Comparison of ENCODE assay signal across 1 cellular context in the genomic region with DNA sequence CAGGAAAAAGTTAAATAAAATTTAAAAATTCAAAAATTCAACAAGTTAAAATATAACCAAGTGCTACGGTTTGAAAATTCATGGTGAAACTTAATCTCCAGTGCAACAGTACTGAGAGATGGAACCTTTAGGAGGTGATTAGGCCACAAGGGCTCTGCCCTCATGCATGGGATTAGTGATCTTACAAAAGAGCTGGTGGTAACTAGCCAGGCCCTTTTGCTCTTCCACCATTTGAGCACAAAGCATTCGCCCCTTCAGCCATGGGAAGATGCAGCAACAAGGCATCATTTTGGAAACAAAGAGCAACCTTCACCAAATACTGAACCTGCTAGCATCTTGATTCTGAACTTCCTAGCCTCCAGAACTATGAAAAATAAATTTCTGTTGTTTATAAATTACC.
TF ChIP-seq lines count a peak whose summit lies in the region.

No MANE protein-coding gene starts in this region.

TF ChIP-seq in GM23338, 12 proteins besides CTCF, POLR2A, EP300 and RAD21 (continued from another document):
- TF ChIP-seq, protein P1, sequence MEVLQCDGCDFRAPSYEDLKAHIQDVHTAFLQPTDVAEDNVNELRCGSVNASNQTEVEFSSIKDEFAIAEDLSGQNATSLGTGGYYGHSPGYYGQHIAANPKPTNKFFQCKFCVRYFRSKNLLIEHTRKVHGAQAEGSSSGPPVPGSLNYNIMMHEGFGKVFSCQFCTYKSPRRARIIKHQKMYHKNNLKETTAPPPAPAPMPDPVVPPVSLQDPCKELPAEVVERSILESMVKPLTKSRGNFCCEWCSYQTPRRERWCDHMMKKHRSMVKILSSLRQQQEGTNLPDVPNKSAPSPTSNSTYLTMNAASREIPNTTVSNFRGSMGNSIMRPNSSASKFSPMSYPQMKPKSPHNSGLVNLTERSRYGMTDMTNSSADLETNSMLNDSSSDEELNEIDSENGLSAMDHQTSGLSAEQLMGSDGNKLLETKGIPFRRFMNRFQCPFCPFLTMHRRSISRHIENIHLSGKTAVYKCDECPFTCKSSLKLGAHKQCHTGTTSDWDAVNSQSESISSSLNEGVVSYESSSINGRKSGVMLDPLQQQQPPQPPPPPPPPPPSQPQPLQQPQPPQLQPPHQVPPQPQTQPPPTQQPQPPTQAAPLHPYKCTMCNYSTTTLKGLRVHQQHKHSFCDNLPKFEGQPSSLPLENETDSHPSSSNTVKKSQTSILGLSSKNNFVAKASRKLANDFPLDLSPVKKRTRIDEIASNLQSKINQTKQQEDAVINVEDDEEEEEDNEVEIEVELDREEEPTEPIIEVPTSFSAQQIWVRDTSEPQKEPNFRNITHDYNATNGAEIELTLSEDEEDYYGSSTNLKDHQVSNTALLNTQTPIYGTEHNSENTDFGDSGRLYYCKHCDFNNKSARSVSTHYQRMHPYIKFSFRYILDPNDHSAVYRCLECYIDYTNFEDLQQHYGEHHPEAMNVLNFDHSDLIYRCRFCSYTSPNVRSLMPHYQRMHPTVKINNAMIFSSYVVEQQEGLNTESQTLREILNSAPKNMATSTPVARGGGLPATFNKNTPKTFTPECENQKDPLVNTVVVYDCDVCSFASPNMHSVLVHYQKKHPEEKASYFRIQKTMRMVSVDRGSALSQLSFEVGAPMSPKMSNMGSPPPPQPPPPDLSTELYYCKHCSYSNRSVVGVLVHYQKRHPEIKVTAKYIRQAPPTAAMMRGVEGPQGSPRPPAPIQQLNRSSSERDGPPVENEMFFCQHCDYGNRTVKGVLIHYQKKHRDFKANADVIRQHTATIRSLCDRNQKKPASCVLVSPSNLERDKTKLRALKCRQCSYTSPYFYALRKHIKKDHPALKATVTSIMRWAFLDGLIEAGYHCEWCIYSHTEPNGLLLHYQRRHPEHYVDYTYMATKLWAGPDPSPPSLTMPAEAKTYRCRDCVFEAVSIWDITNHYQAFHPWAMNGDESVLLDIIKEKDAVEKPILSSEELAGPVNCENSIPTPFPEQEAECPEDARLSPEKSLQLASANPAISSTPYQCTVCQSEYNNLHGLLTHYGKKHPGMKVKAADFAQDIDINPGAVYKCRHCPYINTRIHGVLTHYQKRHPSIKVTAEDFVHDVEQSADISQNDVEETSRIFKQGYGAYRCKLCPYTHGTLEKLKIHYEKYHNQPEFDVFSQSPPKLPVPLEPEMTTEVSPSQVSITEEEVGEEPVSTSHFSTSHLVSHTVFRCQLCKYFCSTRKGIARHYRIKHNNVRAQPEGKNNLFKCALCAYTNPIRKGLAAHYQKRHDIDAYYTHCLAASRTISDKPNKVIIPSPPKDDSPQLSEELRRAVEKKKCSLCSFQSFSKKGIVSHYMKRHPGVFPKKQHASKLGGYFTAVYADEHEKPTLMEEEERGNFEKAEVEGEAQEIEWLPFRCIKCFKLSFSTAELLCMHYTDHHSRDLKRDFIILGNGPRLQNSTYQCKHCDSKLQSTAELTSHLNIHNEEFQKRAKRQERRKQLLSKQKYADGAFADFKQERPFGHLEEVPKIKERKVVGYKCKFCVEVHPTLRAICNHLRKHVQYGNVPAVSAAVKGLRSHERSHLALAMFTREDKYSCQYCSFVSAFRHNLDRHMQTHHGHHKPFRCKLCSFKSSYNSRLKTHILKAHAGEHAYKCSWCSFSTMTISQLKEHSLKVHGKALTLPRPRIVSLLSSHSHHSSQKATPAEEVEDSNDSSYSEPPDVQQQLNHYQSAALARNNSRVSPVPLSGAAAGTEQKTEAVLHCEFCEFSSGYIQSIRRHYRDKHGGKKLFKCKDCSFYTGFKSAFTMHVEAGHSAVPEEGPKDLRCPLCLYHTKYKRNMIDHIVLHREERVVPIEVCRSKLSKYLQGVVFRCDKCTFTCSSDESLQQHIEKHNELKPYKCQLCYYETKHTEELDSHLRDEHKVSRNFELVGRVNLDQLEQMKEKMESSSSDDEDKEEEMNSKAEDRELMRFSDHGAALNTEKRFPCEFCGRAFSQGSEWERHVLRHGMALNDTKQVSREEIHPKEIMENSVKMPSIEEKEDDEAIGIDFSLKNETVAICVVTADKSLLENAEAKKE (CRISPR knock-in tag; IDR thresholded peaks at IDR 0.05) = no peak
